ENCODE assay signal across 1 cellular context in the genomic region with DNA sequence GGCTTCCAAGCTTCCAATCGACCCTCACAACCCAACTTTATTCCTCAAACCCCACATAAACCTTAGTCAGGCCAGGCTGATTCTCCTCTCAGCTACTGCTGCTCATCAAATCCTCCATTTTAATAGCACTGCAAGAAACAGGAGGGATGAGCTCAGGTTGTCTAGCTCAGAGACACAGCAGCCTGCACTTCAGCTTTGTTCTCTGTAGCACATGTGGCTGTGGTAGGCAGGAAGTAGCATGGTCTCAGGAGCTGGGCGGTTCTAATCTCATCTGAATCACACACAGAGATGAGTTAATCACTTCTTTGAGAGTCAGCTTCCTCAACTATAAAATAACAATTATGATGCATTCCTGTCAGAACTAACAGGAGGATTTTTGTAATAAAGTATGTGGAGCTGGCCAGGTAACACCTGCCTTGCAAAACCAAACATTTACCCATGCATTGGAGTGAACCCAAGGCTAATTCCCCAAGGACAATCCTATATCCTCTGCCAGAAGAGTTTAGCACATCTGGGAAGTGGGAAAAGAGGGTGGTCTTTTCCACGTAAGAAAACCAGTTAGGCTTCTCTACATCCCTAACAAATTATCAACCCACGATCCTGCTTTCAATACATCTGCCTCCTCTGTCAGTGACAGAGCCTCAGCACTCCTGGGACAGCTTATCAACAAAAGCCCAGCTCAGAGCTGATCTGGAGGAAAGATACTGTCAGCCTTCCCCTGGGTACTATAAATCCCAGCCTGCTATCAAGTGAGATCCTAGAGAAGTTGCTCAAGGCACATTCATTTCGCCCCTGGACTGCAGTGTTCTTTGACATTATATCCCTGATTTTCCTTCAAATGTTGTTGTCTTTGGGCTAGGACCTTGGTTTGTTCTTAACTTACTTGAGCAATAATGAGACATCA.
TF ChIP-seq lines count a peak whose summit lies in the region.

No MANE protein-coding gene starts in this region.

TF ChIP-seq in HepG2, 621 proteins besides CTCF, POLR2A, EP300 and RAD21 (continued from another document):
- TF ChIP-seq, protein P1, sequence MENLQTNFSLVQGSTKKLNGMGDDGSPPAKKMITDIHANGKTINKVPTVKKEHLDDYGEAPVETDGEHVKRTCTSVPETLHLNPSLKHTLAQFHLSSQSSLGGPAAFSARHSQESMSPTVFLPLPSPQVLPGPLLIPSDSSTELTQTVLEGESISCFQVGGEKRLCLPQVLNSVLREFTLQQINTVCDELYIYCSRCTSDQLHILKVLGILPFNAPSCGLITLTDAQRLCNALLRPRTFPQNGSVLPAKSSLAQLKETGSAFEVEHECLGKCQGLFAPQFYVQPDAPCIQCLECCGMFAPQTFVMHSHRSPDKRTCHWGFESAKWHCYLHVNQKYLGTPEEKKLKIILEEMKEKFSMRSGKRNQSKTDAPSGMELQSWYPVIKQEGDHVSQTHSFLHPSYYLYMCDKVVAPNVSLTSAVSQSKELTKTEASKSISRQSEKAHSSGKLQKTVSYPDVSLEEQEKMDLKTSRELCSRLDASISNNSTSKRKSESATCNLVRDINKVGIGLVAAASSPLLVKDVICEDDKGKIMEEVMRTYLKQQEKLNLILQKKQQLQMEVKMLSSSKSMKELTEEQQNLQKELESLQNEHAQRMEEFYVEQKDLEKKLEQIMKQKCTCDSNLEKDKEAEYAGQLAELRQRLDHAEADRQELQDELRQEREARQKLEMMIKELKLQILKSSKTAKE (CRISPR knock-in tag; IDR thresholded peaks at IDR 0.05; ENCODE audit: borderline replicate concordance): no peak
- no peak for TF ChIP-seq ZNF3 (CRISPR knock-in tag; IDR thresholded peaks at IDR 0.05)
